Comparison of ENCODE assay signal across 30 cellular contexts in genomic region chr17:5200360-5200759, GRCh38. TPM values are rescaled to one million over a fixed set of nuclear protein-coding genes. Genes with fewer than 3 reads are reported as not detected.
DNase-seq lines count a peak whose midpoint lies in the region; ATAC-seq and TF ChIP-seq lines count a peak whose summit lies in the region.
"Had no signal": no experiment of that assay in that cellular context is flagged by ENCODE, and none has a peak within 500 bp of the region (broad histone marks: within the 10 kb centered on the region; RNA-seq: fewer than 3 reads in every experiment).

No MANE protein-coding gene starts in this region.

- TF ChIP-seq POLR2A in prostate gland (IDR thresholded peaks at IDR 0.05), result no peak

- H3K4me1 Mint-ChIP-seq in naive B cell, result peaks cover 31 to 87% (median 54%) of the 10 kb centered on the region in 3 donors

- ATAC-seq in naive B cell (ENCODE audit: low read depth in 2 of 2) (peak in 1 of 2 donors; percentile 15), GM19351 (IDR thresholded peaks at IDR 0.05; ENCODE audit: unreplicated experiment) (no peak)
- ATAC-seq: A549; CD8-positive, alpha-beta T cell; PC-3; Right ventricle myocardium inferior; T-cell had no signal

- CTCF ChIA-PET in OCI-LY7 (lab: Charles Lee; ENCODE audit: unreplicated experiment), result interaction anchor here (1.3 kb wide), 1 partner anchor 13 kb away, joined by 3 read pairs; no protein-coding TSS in a partner anchor

- 68% methylated on average over 2 of the region's 2 CpGs for WGBS in prostate gland

- H3K9me3 ChIP-seq in OCI-LY7 (ENCODE audit: low read length) (no peaks in the 10 kb centered on the region), prostate gland (no peaks in the 10 kb centered on the region), HAP-1 (no peaks in the 10 kb centered on the region)
- H3K9me3 ChIP-seq: Caco-2, SJSA1 had no signal

- no peaks in the 10 kb centered on the region for H3K27me3 ChIP-seq in GM06990 (replicated peaks; ENCODE audit: control insufficient read depth, insufficient read depth, low read length)
- H3K27me3 ChIP-seq in prostate gland (replicated peaks; ENCODE audit: insufficient read depth), result no peaks in the 10 kb centered on the region
- H3K27me3 ChIP-seq in HAP-1 (ENCODE audit: low read depth), result no peaks in the 10 kb centered on the region
- H3K27me3 ChIP-seq: SJSA1 had no signal

- no peaks in the 10 kb centered on the region for H3K9me2 ChIP-seq in OCI-LY7 (ENCODE audit: insufficient read depth, low read length)

- POLR2A ChIA-PET in OCI-LY7 (lab: Charles Lee), result interaction anchor here (1.0 to 1.7 kb wide), 3 partner anchors 10 to 13 kb away, joined by 3 to 5 read pairs (median 3); no protein-coding TSS in a partner anchor

- TF ChIP-seq CTCF in GM06990 (IDR thresholded peaks at IDR 0.05; ENCODE audit: insufficient read depth, low read length, poor library complexity, severe bottlenecking) (no peak), GM13977 (IDR thresholded peaks at IDR 0.05; ENCODE audit: extremely low read depth, insufficient read depth, missing control alignments) (no peak), OCI-LY7 (conservative IDR thresholded peaks at IDR 0.05; ENCODE audit: low read length) (no peak), prostate gland (IDR thresholded peaks at IDR 0.05) (no peak)

- no peaks in the 10 kb centered on the region for H4K20me1 ChIP-seq in OCI-LY7 (ENCODE audit: insufficient read depth, low read length)

- BruUV-seq in OCI-LY7 (replicated peaks; lab: Mats Ljungman, UMichigan), result no TSS peak

- DNase-seq in GM06990 (ENCODE audit: extremely low read depth, insufficient read length) (peak; percentile 55), GM13977 (ENCODE audit: low spot score) (peak; percentile 39), OCI-LY7 (ENCODE audit: low spot score) (no peak), naive B cell (no peak), DMS79 (lab: John Stamatoyannopoulos, UW) (no peak), prostate gland (ENCODE audit: low spot score) (no peak), HAP-1 (ENCODE audit: low spot score in 2 of 2) (no peak)
- DNase-seq: Caco-2; CD8-positive, alpha-beta T cell; DMS79 treated with DMSO at 0.1 percent for 48 hours; GOT3; HCEC 1CT; NCI-H1092 treated with DMSO at 0.1 percent for 48 hours; NCI-H1436; NCI-H187; NCI-H2081 treated with DMSO at 0.1 percent for 48 hours; NCI-H2171; NCI-H226; NCI-H510A; NCI-H748 treated with DMSO at 0.1 percent for 48 hours; PC-3; T-cell had no signal

- no peaks in the 10 kb centered on the region for H3K36me3 ChIP-seq in GM06990 (ENCODE audit: control insufficient read depth, insufficient read depth, low read length)
- no peaks in the 10 kb centered on the region for H3K36me3 ChIP-seq in OCI-LY7 (ENCODE audit: insufficient read depth, low read length)
- H3K36me3 ChIP-seq in prostate gland, result no peaks in the 10 kb centered on the region
- no peaks in the 10 kb centered on the region for H3K36me3 ChIP-seq in HAP-1 (replicated peaks)
- H3K36me3 ChIP-seq: SJSA1 had no signal

- H3K9me3 Mint-ChIP-seq in naive B cell, result peaks cover 0 to 5% (median 0%) of the 10 kb centered on the region in 7 donors
- H3K9me3 Mint-ChIP-seq: CD8-positive, alpha-beta T cell; T-cell had no signal

- H3K4me3 ChIP-seq in GM06990 (replicated peaks; ENCODE audit: low read depth, low read length), result no peak overlapping the region
- H3K4me3 ChIP-seq in OCI-LY7 (ENCODE audit: low read depth, low read length, poor library complexity, severe bottlenecking), result no peak overlapping the region
- no peak overlapping the region for H3K4me3 ChIP-seq in prostate gland
- no peak overlapping the region for H3K4me3 ChIP-seq in HAP-1
- H3K4me3 ChIP-seq: A549, SJSA1 had no signal

- H3K36me3 Mint-ChIP-seq in naive B cell, result peaks cover 10 to 17% of the 10 kb centered on the region in 2 donors

- H3K27ac ChIP-seq in OCI-LY7 (ENCODE audit: low read depth, low read length, poor library complexity, severe bottlenecking) (no peak overlapping the region), prostate gland (no peak overlapping the region)
- H3K27ac ChIP-seq: A549, C4-2B, SJSA1 had no signal

- H2AFZ ChIP-seq in OCI-LY7 (ENCODE audit: low read length), result peak overlapping the region; percentile 14; the same call in 1 of the 2 replicates

- in situ Hi-C loops in GM13977 (cut with MboI; ENCODE audit: low pct_unique_long_range_greater_than_20kb, low sequenced_read_pairs, unreplicated experiment), result no loop called here
- in situ Hi-C loops in HAP-1 (cut with MboI; ENCODE audit: low sequenced_read_pairs), result no loop called here

- intact Hi-C loops in OCI-LY7 (cut with micrococcal nuclease; ENCODE audit: unreplicated experiment), result loop anchor here (1.0 kb wide), 1 partner anchor 11 kb away; no protein-coding TSS in a partner anchor
- intact Hi-C loops in prostate gland (cut with DNase I), result no loop called here

- no peaks in the 10 kb centered on the region for H3K27me3 Mint-ChIP-seq in naive B cell
- H3K27me3 Mint-ChIP-seq: T-cell had no signal

- H3K4me1 ChIP-seq in OCI-LY7 (ENCODE audit: insufficient read depth, low read length, poor library complexity, severe bottlenecking) (peaks cover 39% of the 10 kb centered on the region), prostate gland (replicated peaks) (no peaks in the 10 kb centered on the region), HAP-1 (no peaks in the 10 kb centered on the region)
- H3K4me1 ChIP-seq: Caco-2, SJSA1 had no signal

- H3K4me2 ChIP-seq in OCI-LY7 (ENCODE audit: low read length), result peak overlapping the region; percentile 25
- H3K4me2 ChIP-seq: A549 had no signal

- H3K4me3 Mint-ChIP-seq in naive B cell, result peak overlapping the region in 7 of 8 donors; percentile 36 to 81 (median 62)
- H3K4me3 Mint-ChIP-seq: CD8-positive, alpha-beta T cell; T-cell had no signal

- peak overlapping the region in 4 of 6 donors; percentile 12 to 89 (median 81) for H3K27ac Mint-ChIP-seq in naive B cell
- H3K27ac Mint-ChIP-seq: CD8-positive, alpha-beta T cell; T-cell had no signal

- H3K79me2 ChIP-seq in OCI-LY7 (ENCODE audit: insufficient read depth, low read depth, low read length), result no peaks in the 10 kb centered on the region

RNA-seq across cellular contexts. Expression of gene ZNF594, which starts 8.7 kb away (rescaled TPM):
- 42.5 and 43.4 TPM in 2 replicates for total RNA-seq in OCI-LY7 (2014; rRNA removed; shearing (Covaris generic))
- 32.1 and 35.2 TPM in 2 replicates for total RNA-seq in OCI-LY7 (2022)
- 1 to 10 TPM in 5 of 6 donors, under 1 TPM in 1; 0.82 to 4.8 (median 4.0) TPM for polyA plus RNA-seq in naive B cell (ENCODE audit: low read depth in 6 of 6)
- 10 to 100 TPM; 20.3 to 33.2 TPM for total RNA-seq in prostate gland

RNA-seq across cellular contexts. Expression of gene SCIMP, which starts 34.3 kb away (rescaled TPM):
- 0.88 and 3.0 TPM in 2 replicates for total RNA-seq in OCI-LY7 (2014; rRNA removed; shearing (Covaris generic))
- total RNA-seq in OCI-LY7 (2022), result 0.27 and 0.72 TPM in 2 replicates
- 100 to 1,000 TPM in 3 of 6 donors, 10 to 100 TPM in 3; 80.4 to 181 (median 103) TPM for polyA plus RNA-seq in naive B cell (ENCODE audit: low read depth in 6 of 6)
- total RNA-seq in prostate gland, result 1 to 10 TPM in 1 of 2 donors, under 1 TPM in 1; 0.68 to 2.3 TPM
- total RNA-seq: Caco-2; M059J; PC-3; RPMI7951; SJSA1; T-helper 2 cell treated with Interferon-gamma antibody and Interleukin-4, amounts not matched to agents 100 ng/mL and 5 ng/mL, for 36 hours had no signal
- polyA plus RNA-seq: A549 had no signal

Comparison
In these comparisons a context has a peak if more than half of its experiments do, and no peak if none do; other contexts are left out.
1. DNase-seq: peak in GM06990 (single experiment) and GM13977 (single experiment); none in OCI-LY7 (single experiment), naive B cell (single experiment), DMS79 (single experiment), prostate gland (single experiment) and HAP-1 (0 of 2).